In genomic region chr4:157023941-157024340, GRCh38 we compare ENCODE assay signal across 16 cellular contexts. TPM values are rescaled to one million over a fixed set of nuclear protein-coding genes. Genes with fewer than 3 reads are reported as not detected.
"Had no signal": no experiment of that assay in that cellular context is flagged by ENCODE, and none has a peak within 500 bp of the region (broad histone marks: within the 10 kb centered on the region; RNA-seq: fewer than 3 reads in every experiment).

No MANE protein-coding gene starts in this region.

- H3K79me2 ChIP-seq: hepatocyte had no signal

- DNase-seq: erythroblast; foreskin melanocyte; head of caudate nucleus; kidney; left cardiac atrium; left ventricle myocardium superior; natural killer cell; posterior cingulate gyrus; stimulated activated CD4-positive, alpha-beta T cell treated with anti-CD3 and anti-CD28 coated beads, Interleukin-2, amount 100 ng/mL, for 24 hours; stimulated activated naive CD4-positive, alpha-beta T cell treated with Interleukin-2 at 50 U/mL for 16 hours had no signal

- H3K4me3 Mint-ChIP-seq: dendritic cell treated with granulocyte-macrophage colony-stimulating factor and Interleukin-4, amounts not matched to agents 40 ng/mL and 50 ng/mL, for 4 days; natural killer cell; neural crest cell had no signal

- H3K9me3 Mint-ChIP-seq: dendritic cell treated with granulocyte-macrophage colony-stimulating factor and Interleukin-4, amounts not matched to agents 40 ng/mL and 50 ng/mL, for 4 days; neural crest cell had no signal

- H3K27ac Mint-ChIP-seq: dendritic cell treated with granulocyte-macrophage colony-stimulating factor and Interleukin-4, amounts not matched to agents 40 ng/mL and 50 ng/mL, for 4 days; natural killer cell had no signal

- H3K4me1 Mint-ChIP-seq: natural killer cell, neural crest cell had no signal

- H3K27me3 ChIP-seq: hepatocyte had no signal

- H3K36me3 Mint-ChIP-seq: natural killer cell had no signal

- ATAC-seq: left cardiac atrium, left ventricle myocardium superior, natural killer cell, sciatic nerve had no signal

- H2AFZ ChIP-seq: hepatocyte had no signal

- H3K4me2 ChIP-seq: hepatocyte had no signal

- H3K27me3 Mint-ChIP-seq: dendritic cell treated with granulocyte-macrophage colony-stimulating factor and Interleukin-4, amounts not matched to agents 40 ng/mL and 50 ng/mL, for 4 days had no signal

- H3K27ac ChIP-seq: hepatocyte, skin epidermis had no signal

- H3K4me3 ChIP-seq: hepatocyte, skin epidermis had no signal

RNA-seq across cellular contexts. Expression of gene GLRB, which starts 52.0 kb away (rescaled TPM):
- total RNA-seq: mononuclear cell, natural killer cell had no signal
